In genomic region chr11:118608268-118609214, GRCh38 we compare ENCODE assay signal across 1 cellular context.
TF ChIP-seq lines count a peak whose summit lies in the region.

No MANE protein-coding gene starts in this region.

TF ChIP-seq in HepG2, 621 proteins besides CTCF, POLR2A, EP300 and RAD21 (continued from another document and continues in another):
- no peak for TF ChIP-seq ZNF276 (CRISPR knock-in tag; IDR thresholded peaks at IDR 0.05; ENCODE audit: low read depth)
- TF ChIP-seq REXO4 (CRISPR knock-in tag; IDR thresholded peaks at IDR 0.05; ENCODE audit: borderline replicate concordance) = no peak
- TF ChIP-seq HDAC6 (IDR thresholded peaks at IDR 0.05; ENCODE audit: low read depth, low read length) = no peak
- peak; percentile 32; the same call in 1 of the 2 replicates for TF ChIP-seq PRDM15 (CRISPR knock-in tag; IDR thresholded peaks at IDR 0.05)
- TF ChIP-seq ETV6 (CRISPR knock-in tag; conservative IDR thresholded peaks at IDR 0.05) = no peak
- 0 out of 2 replicates have a peak, but pooled peaks have one; percentile 30 for TF ChIP-seq ZNF142 (CRISPR knock-in tag; IDR thresholded peaks at IDR 0.05)
- TF ChIP-seq RFX5 (IDR thresholded peaks at IDR 0.05; ENCODE audit: low read depth, low read length) = no peak
- peak; percentile 89 for TF ChIP-seq ZBTB38 (CRISPR knock-in tag; IDR thresholded peaks at IDR 0.05)
- no peak for TF ChIP-seq RORA (CRISPR knock-in tag; IDR thresholded peaks at IDR 0.05)
- TF ChIP-seq ZNF468 (CRISPR knock-in tag; IDR thresholded peaks at IDR 0.05) = peak; percentile 51; the same call in 1 of the 2 replicates
- TF ChIP-seq MXD1 (CRISPR knock-in tag; IDR thresholded peaks at IDR 0.05) = peak; percentile 21; the same call in 1 of the 2 replicates
- TF ChIP-seq MTERF4 (CRISPR knock-in tag; IDR thresholded peaks at IDR 0.05) = no peak
- TF ChIP-seq ZNF589 (CRISPR knock-in tag; conservative IDR thresholded peaks at IDR 0.05) = no peak
- peak; percentile 55 for TF ChIP-seq PATZ1 (CRISPR knock-in tag; IDR thresholded peaks at IDR 0.05)
- TF ChIP-seq ZNF768 (CRISPR knock-in tag; IDR thresholded peaks at IDR 0.05) = 0 out of 2 replicates have a peak, but pooled peaks have one; percentile 8
- no peak for TF ChIP-seq ZNF10 (CRISPR knock-in tag; IDR thresholded peaks at IDR 0.05; ENCODE audit: borderline replicate concordance, low read depth)
- no peak for TF ChIP-seq ZGPAT (CRISPR knock-in tag; IDR thresholded peaks at IDR 0.05)
- TF ChIP-seq DNMT3B (CRISPR knock-in tag; conservative IDR thresholded peaks at IDR 0.05) = no peak
- TF ChIP-seq ZBTB1 (CRISPR knock-in tag; IDR thresholded peaks at IDR 0.05; ENCODE audit: borderline replicate concordance) = no peak
- TF ChIP-seq CSRNP1 (CRISPR knock-in tag; IDR thresholded peaks at IDR 0.05) = no peak; the same call in 1 of the 2 replicates
- no peak for TF ChIP-seq ZBTB4 (CRISPR knock-in tag; IDR thresholded peaks at IDR 0.05; ENCODE audit: borderline replicate concordance)
- no peak for TF ChIP-seq HNRNPLL (IDR thresholded peaks at IDR 0.05; ENCODE audit: low read depth, low read length, poor library complexity, severe bottlenecking)
- TF ChIP-seq ZSCAN31 (CRISPR knock-in tag; IDR thresholded peaks at IDR 0.05; ENCODE audit: low read depth) = no peak
- TF ChIP-seq SMC3 (IDR thresholded peaks at IDR 0.05; ENCODE audit: low read length) = no peak
- TF ChIP-seq ELF4 (CRISPR knock-in tag; IDR thresholded peaks at IDR 0.05; ENCODE audit: borderline replicate concordance) = no peak
- TF ChIP-seq ZBTB43 (CRISPR knock-in tag; conservative IDR thresholded peaks at IDR 0.05) = 0 out of 2 replicates have a peak, but pooled peaks have one; percentile 9
- no peak for TF ChIP-seq MED8 (CRISPR knock-in tag; IDR thresholded peaks at IDR 0.05; ENCODE audit: insufficient replicate concordance)
